ENCODE assay signal across 8 cellular contexts in the genomic region with DNA sequence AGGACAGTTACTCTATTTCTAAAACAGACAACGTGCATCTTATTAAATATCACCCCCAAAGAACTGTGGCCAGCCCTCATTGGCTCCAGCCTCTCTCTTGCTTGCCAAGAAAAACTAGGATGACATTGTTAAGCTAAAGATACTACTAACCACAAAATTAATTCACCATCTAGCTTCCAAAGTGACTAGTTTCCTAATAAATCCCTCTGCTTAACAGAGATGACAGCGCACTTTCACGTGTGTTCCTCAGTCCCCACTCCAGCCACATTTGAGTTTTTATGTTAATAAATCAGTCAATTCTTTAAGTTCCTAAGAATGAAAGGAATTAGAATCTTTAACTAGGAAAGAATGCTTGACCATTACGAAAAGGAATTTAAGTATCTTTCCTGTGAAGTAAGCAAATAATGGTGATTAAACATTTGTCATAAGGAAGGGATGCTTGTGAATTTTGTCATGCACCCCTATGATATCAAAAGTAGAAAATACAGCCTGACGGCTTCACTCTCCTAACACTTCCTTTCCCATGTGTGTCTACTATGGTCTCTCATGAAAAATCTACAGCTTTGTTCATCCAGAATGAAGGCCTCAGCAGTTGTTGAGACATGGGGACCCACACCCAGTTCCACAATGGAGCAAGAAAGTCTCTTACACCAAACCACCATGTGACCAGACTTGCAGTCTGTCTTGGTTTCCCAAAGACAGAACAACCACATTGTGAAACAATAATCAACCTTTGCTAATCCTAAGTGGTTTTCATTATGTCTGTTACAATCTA. TPM values are rescaled to one million over a fixed set of nuclear protein-coding genes. Genes with fewer than 3 reads are reported as not detected.
A peak's percentile ranks its signal among the peaks of the same experiment; 100 is the strongest.
DNase-seq lines count a peak whose midpoint lies in the region; TF ChIP-seq lines count a peak whose summit lies in the region.

No MANE protein-coding gene starts in this region.

- peak overlapping the region; percentile 94 for H3K4me2 ChIP-seq in KMS-11

- no peak for TF ChIP-seq CTCF in AG09319 (IDR thresholded peaks at IDR 0.05; ENCODE audit: low read depth, low read length)
- no peak for TF ChIP-seq CTCF in KMS-11 (conservative IDR thresholded peaks at IDR 0.05; ENCODE audit: low read depth, low read length)
- no peak for TF ChIP-seq CTCF in chondrocyte (IDR thresholded peaks at IDR 0.05)

- H4K20me1 ChIP-seq in KMS-11 (ENCODE audit: insufficient read depth), result 0 out of 2 replicates have a peak, but pooled peaks cover 4% of the 10 kb centered on the region

- peak overlapping the region; percentile 13 for H3K4me3 Mint-ChIP-seq in chondrocyte (ENCODE audit: unreplicated experiment)

- peaks cover 3% of the 10 kb centered on the region for H3K36me3 Mint-ChIP-seq in chondrocyte (ENCODE audit: low read depth)

- H3K79me2 ChIP-seq in KMS-11 (ENCODE audit: insufficient read depth, low read depth), result peaks cover 99% of the 10 kb centered on the region

- no peak overlapping the region for H2AFZ ChIP-seq in KMS-11 (ENCODE audit: low read depth)

- H3K9me3 ChIP-seq in muscle layer of colon (ENCODE audit: low read length), result no peaks in the 10 kb centered on the region

- H3K4me3 ChIP-seq in KMS-11 (IDR thresholded peaks at IDR 0.05; ENCODE audit: insufficient read depth, low read depth, low read length), result no peak overlapping the region
- H3K4me3 ChIP-seq in muscle layer of colon (ENCODE audit: low read depth in 1 of 2, low read length in 2 of 2), result no peak overlapping the region

- no peaks in the 10 kb centered on the region for H3K9me3 Mint-ChIP-seq in chondrocyte (ENCODE audit: low read depth)

- no peaks in the 10 kb centered on the region for H3K27me3 ChIP-seq in KMS-11 (ENCODE audit: insufficient read depth, low read depth)
- H3K27me3 ChIP-seq in muscle layer of colon (ENCODE audit: control insufficient read depth in 1 of 2, insufficient read depth in 2 of 2, low read length in 2 of 2), result no peaks in the 10 kb centered on the region

- no peaks in the 10 kb centered on the region for H3K36me3 ChIP-seq in KMS-11 (ENCODE audit: insufficient read depth)
- H3K36me3 ChIP-seq in muscle layer of colon (ENCODE audit: insufficient read depth, low read length), result no peaks in the 10 kb centered on the region

- H3K27ac Mint-ChIP-seq in chondrocyte (ENCODE audit: unreplicated experiment), result peak overlapping the region; percentile 96

- H3K4me1 ChIP-seq in KMS-11 (ENCODE audit: low read depth, poor library complexity, severe bottlenecking), result peaks cover 77% of the 10 kb centered on the region
- peaks cover 88% of the 10 kb centered on the region for H3K4me1 ChIP-seq in muscle layer of colon (ENCODE audit: insufficient read depth, low read length)

- DNase-seq in AG09319 (ENCODE audit: extremely low read depth, low read depth), result peak; percentile 40
- DNase-seq in chondrocyte (ENCODE audit: low spot score), result no peak
- no peak for DNase-seq in NCI-H1436 treated with DMSO at 0.1 percent for 48 hours (lab: John Stamatoyannopoulos, UW)
- no peak for DNase-seq in KBM-7
- DNase-seq in NCI-H1417 (lab: John Stamatoyannopoulos, UW), result no peak
- no peak for DNase-seq in NCI-H345 treated with DMSO at 0.1 percent for 48 hours (lab: John Stamatoyannopoulos, UW; ENCODE audit: unreplicated experiment)

- in situ Hi-C loops in KBM-7 (cut with MboI; ENCODE audit: low pct_unique_long_range_greater_than_20kb, low sequenced_read_pairs), result no loop called here

- peaks cover 91% of the 10 kb centered on the region for H3K4me1 Mint-ChIP-seq in chondrocyte (ENCODE audit: low read depth)

- H3K27me3 Mint-ChIP-seq in chondrocyte (ENCODE audit: low read depth), result no peaks in the 10 kb centered on the region

- peak overlapping the region; percentile 43 for H3K27ac ChIP-seq in KMS-11
- H3K27ac ChIP-seq in muscle layer of colon (ENCODE audit: low read depth, low read length), result peak overlapping the region; percentile 69

- H3K9ac ChIP-seq in KMS-11 (peak overlapping the region; percentile 16; the same call in 1 of the 2 replicates), muscle layer of colon (ENCODE audit: low read length) (no peak overlapping the region)

RNA-seq across cellular contexts. Expression of a gene that starts 8.1 kb away (rescaled TPM):
- 266 to 336 TPM (median 325 TPM) in 3 replicates for total RNA-seq in chondrocyte
